Comparison of ENCODE assay signal across 1 cellular context in the genomic region with DNA sequence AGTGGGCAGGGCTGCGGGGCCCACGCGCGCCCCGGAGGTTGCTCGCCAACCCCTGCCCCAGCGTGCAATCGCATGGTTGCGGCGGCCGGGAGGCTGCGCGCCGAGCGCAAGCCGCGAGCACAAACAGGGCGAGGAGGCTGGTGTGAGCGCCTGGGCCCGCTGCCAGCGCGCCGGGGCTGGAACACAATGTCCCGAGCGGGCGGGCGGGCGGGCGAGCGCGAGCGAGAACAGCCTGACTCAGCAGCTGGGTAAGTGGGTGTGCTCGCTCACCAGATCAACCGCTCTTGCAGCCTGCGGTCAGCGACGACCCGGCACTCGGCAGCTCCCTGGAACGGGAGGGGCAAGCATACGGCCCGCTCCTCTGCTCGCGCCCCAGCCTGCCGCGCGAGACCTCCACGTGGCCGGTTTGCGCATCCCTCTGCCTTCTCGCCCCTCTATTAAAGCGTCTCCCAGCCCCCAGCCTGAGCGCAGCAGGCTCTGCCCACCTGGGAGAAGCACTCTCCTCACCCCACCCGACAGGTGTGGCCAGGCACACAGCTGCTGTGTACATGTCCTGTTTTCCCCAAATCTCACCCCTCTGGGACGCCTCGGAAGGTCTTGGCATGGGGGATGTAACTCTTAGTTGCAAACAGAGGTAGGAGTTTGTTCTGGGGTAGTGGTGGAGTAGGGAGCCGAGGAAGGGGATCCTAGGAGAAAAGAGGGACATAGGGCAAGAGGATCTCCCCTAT.
TF ChIP-seq lines count a peak whose summit lies in the region.

No MANE protein-coding gene starts in this region.

TF ChIP-seq in GM12878, 131 proteins besides CTCF, POLR2A, EP300 and RAD21 (continued from another document):
- TF ChIP-seq, protein P1, sequence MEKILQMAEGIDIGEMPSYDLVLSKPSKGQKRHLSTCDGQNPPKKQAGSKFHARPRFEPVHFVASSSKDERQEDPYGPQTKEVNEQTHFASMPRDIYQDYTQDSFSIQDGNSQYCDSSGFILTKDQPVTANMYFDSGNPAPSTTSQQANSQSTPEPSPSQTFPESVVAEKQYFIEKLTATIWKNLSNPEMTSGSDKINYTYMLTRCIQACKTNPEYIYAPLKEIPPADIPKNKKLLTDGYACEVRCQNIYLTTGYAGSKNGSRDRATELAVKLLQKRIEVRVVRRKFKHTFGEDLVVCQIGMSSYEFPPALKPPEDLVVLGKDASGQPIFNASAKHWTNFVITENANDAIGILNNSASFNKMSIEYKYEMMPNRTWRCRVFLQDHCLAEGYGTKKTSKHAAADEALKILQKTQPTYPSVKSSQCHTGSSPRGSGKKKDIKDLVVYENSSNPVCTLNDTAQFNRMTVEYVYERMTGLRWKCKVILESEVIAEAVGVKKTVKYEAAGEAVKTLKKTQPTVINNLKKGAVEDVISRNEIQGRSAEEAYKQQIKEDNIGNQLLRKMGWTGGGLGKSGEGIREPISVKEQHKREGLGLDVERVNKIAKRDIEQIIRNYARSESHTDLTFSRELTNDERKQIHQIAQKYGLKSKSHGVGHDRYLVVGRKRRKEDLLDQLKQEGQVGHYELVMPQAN (conservative IDR thresholded peaks at IDR 0.05), result peak; percentile 28; the same call in 1 of the 2 replicates
- TF ChIP-seq, protein P2, sequence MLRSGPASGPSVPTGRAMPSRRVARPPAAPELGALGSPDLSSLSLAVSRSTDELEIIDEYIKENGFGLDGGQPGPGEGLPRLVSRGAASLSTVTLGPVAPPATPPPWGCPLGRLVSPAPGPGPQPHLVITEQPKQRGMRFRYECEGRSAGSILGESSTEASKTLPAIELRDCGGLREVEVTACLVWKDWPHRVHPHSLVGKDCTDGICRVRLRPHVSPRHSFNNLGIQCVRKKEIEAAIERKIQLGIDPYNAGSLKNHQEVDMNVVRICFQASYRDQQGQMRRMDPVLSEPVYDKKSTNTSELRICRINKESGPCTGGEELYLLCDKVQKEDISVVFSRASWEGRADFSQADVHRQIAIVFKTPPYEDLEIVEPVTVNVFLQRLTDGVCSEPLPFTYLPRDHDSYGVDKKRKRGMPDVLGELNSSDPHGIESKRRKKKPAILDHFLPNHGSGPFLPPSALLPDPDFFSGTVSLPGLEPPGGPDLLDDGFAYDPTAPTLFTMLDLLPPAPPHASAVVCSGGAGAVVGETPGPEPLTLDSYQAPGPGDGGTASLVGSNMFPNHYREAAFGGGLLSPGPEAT (IDR thresholded peaks at IDR 0.05; ENCODE audit: low read depth), result 0 out of 2 replicates have a peak, but pooled peaks have one; percentile 8
